In the genomic region with DNA sequence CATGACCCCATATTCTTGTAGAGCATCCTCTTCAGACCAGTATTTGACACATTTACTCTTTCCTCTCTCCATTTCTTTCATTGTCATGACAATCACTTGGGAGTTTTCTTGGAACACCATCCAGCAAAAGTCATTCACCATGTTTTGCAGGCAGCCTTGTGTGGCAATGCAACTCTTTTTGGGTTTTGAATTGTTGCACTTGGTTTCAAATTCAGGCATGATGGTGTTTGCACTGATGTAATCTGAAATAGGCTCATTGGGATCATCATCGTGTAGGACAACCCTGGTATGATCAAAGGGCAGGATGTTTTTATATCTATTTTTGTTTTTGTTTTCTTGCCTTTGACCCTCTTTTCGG, we compare ENCODE assay signal across 16 cellular contexts.
DNase-seq lines count a peak whose midpoint lies in the region; ATAC-seq, FAIRE-seq and TF ChIP-seq lines count a peak whose summit lies in the region.
"Had no signal": no experiment of that assay in that cellular context is flagged by ENCODE, and none has a peak within 500 bp of the region (broad histone marks: within the 10 kb centered on the region; RNA-seq: fewer than 3 reads in every experiment).

No MANE protein-coding gene starts in this region.

- FAIRE-seq in RCC 7860 (lab: Jason Lieb, UNC): no peak
- FAIRE-seq: G401.6 had no signal

- H4K20me1 ChIP-seq in neural progenitor cell (ENCODE audit: low read depth): no peaks in the 10 kb centered on the region

- no peaks in the 10 kb centered on the region for H3K27me3 ChIP-seq in CD8-positive, alpha-beta T cell (ENCODE audit: insufficient read depth, low read length)
- no peaks in the 10 kb centered on the region for H3K27me3 ChIP-seq in neural progenitor cell
- H3K27me3 ChIP-seq: cardiac muscle cell had no signal

- H3K27ac ChIP-seq in CD8-positive, alpha-beta T cell (ENCODE audit: low read depth, low read length): no peak overlapping the region
- no peak overlapping the region for H3K27ac ChIP-seq in neural progenitor cell
- H3K27ac ChIP-seq: 22Rv1, cardiac muscle cell, VCaP had no signal

- no peaks in the 10 kb centered on the region for H3K79me2 ChIP-seq in neural progenitor cell (ENCODE audit: low read depth)

- no peak overlapping the region for H3K4me3 ChIP-seq in CD8-positive, alpha-beta T cell (ENCODE audit: low read depth, low read length)
- no peak overlapping the region for H3K4me3 ChIP-seq in neural progenitor cell
- H3K4me3 ChIP-seq: cardiac muscle cell, GM23338, skin epidermis had no signal

- no peak overlapping the region for H3K4me2 ChIP-seq in neural progenitor cell
- H3K4me2 ChIP-seq: GM23338 had no signal

- POLR2A ChIA-PET in CD8-positive, alpha-beta T cell (lab: Charles Lee): interaction anchor here (1.1 kb wide), 2 partner anchors 162 to 233 kb away, joined by 3 to 7 read pairs; a partner anchor contains a TSS

- no peak for ATAC-seq in CD8-positive, alpha-beta T cell
- ATAC-seq in T-helper 17 cell (no peak), memory B cell (ENCODE audit: low read depth) (no peak), left ventricle myocardium superior (no peak)

- no peak for TF ChIP-seq CTCF in CD8-positive, alpha-beta T cell (IDR thresholded peaks at IDR 0.05)
- no peak for TF ChIP-seq CTCF in neural progenitor cell (IDR thresholded peaks at IDR 0.05)

- no peaks in the 10 kb centered on the region for H3K27me3 Mint-ChIP-seq in T-helper 1 cell treated with Interleukin-12 subunit alpha and Interleukin-12 subunit beta and Interleukin-4 antibody, amounts not matched to agents 30 μg/mL and 1 μg/mL, for 36 hours (ENCODE audit: low read depth)
- no peaks in the 10 kb centered on the region for H3K27me3 Mint-ChIP-seq in CD8-positive, alpha-beta T cell (ENCODE audit: low read depth)
- H3K27me3 Mint-ChIP-seq in T-helper 17 cell (peaks cover 7% of the 10 kb centered on the region), memory B cell (peaks cover 9% of the 10 kb centered on the region), neural progenitor cell (ENCODE audit: insufficient read depth, low read depth) (peaks cover 3% of the 10 kb centered on the region)

- peaks cover 59% of the 10 kb centered on the region for H3K4me1 Mint-ChIP-seq in T-helper 1 cell treated with Interleukin-12 subunit alpha and Interleukin-12 subunit beta and Interleukin-4 antibody, amounts not matched to agents 30 μg/mL and 1 μg/mL, for 36 hours (ENCODE audit: low read depth)
- peaks cover 51% of the 10 kb centered on the region for H3K4me1 Mint-ChIP-seq in CD8-positive, alpha-beta T cell (ENCODE audit: low read depth)
- H3K4me1 Mint-ChIP-seq in T-helper 17 cell (peaks cover 43% of the 10 kb centered on the region), memory B cell (peaks cover 13% of the 10 kb centered on the region), neural progenitor cell (peaks cover 7% of the 10 kb centered on the region)

- H3K27ac Mint-ChIP-seq in T-helper 1 cell treated with Interleukin-12 subunit alpha and Interleukin-12 subunit beta and Interleukin-4 antibody, amounts not matched to agents 30 μg/mL and 1 μg/mL, for 36 hours: peak overlapping the region; percentile 98
- peak overlapping the region; percentile 19 for H3K27ac Mint-ChIP-seq in CD8-positive, alpha-beta T cell
- peak overlapping the region; percentile 92 for H3K27ac Mint-ChIP-seq in T-helper 17 cell
- peak overlapping the region; percentile 3 for H3K27ac Mint-ChIP-seq in memory B cell
- no peak overlapping the region for H3K27ac Mint-ChIP-seq in neural progenitor cell
- H3K27ac Mint-ChIP-seq: B cell, GM23338, type B pancreatic cell had no signal

- H3K4me3 Mint-ChIP-seq in T-helper 1 cell treated with Interleukin-12 subunit alpha and Interleukin-12 subunit beta and Interleukin-4 antibody, amounts not matched to agents 30 μg/mL and 1 μg/mL, for 36 hours: peak overlapping the region; percentile 2
- H3K4me3 Mint-ChIP-seq in CD8-positive, alpha-beta T cell: no peak overlapping the region
- peak overlapping the region; percentile 55 for H3K4me3 Mint-ChIP-seq in T-helper 17 cell
- no peak overlapping the region for H3K4me3 Mint-ChIP-seq in memory B cell
- no peak overlapping the region for H3K4me3 Mint-ChIP-seq in neural progenitor cell
- H3K4me3 Mint-ChIP-seq: B cell, GM23338, type B pancreatic cell had no signal

- no peaks in the 10 kb centered on the region for H3K36me3 ChIP-seq in CD8-positive, alpha-beta T cell (ENCODE audit: insufficient read depth, low read length)
- no peaks in the 10 kb centered on the region for H3K36me3 ChIP-seq in neural progenitor cell
- H3K36me3 ChIP-seq: cardiac muscle cell had no signal

- CTCF ChIA-PET in CD8-positive, alpha-beta T cell (lab: Charles Lee): interaction anchor here (1.0 to 3.9 kb wide), 13 partner anchors 78 to 300 kb away, joined by 3 to 30 read pairs (median 5); a partner anchor contains a TSS

- H2AFZ ChIP-seq in neural progenitor cell (replicated peaks): no peak overlapping the region
- H2AFZ ChIP-seq: GM23338 had no signal

- intact Hi-C loops in CD8-positive, alpha-beta T cell (cut with DNase I, micrococcal nuclease): loop anchor here in 1 of 2 experiments (5.0 to 10.0 kb wide), 2 partner anchors 221 to 699 kb away; a partner anchor contains a TSS
- intact Hi-C loops in left ventricle myocardium superior (cut with micrococcal nuclease): loop anchor here (5.0 kb wide), 1 partner anchor 236 kb away; no protein-coding TSS in a partner anchor

- H3F3A ChIP-seq in neural progenitor cell (ENCODE audit: low read depth): no peaks in the 10 kb centered on the region

- H3K36me3 Mint-ChIP-seq in T-helper 1 cell treated with Interleukin-12 subunit alpha and Interleukin-12 subunit beta and Interleukin-4 antibody, amounts not matched to agents 30 μg/mL and 1 μg/mL, for 36 hours (ENCODE audit: low read depth): peaks cover 9% of the 10 kb centered on the region
- peaks cover 3% of the 10 kb centered on the region for H3K36me3 Mint-ChIP-seq in CD8-positive, alpha-beta T cell
- H3K36me3 Mint-ChIP-seq in T-helper 17 cell (ENCODE audit: low read depth) (peaks cover 6% of the 10 kb centered on the region), memory B cell (no peaks in the 10 kb centered on the region), neural progenitor cell (no peaks in the 10 kb centered on the region)
- H3K36me3 Mint-ChIP-seq: type B pancreatic cell had no signal

- H3K9me3 Mint-ChIP-seq in T-helper 1 cell treated with Interleukin-12 subunit alpha and Interleukin-12 subunit beta and Interleukin-4 antibody, amounts not matched to agents 30 μg/mL and 1 μg/mL, for 36 hours: peaks cover 4% of the 10 kb centered on the region
- peaks cover 4% of the 10 kb centered on the region for H3K9me3 Mint-ChIP-seq in CD8-positive, alpha-beta T cell
- H3K9me3 Mint-ChIP-seq in memory B cell (no peaks in the 10 kb centered on the region), neural progenitor cell (no peaks in the 10 kb centered on the region)
- H3K9me3 Mint-ChIP-seq: GM23338, type B pancreatic cell had no signal

- H3K9me3 ChIP-seq in CD8-positive, alpha-beta T cell (ENCODE audit: low read length): no peaks in the 10 kb centered on the region
- H3K9me3 ChIP-seq in T-helper 17 cell (ENCODE audit: control insufficient read depth, low read length, poor library complexity, severe bottlenecking) (no peaks in the 10 kb centered on the region), neural progenitor cell (ENCODE audit: low read depth) (no peaks in the 10 kb centered on the region)

- H3K4me1 ChIP-seq in CD8-positive, alpha-beta T cell (ENCODE audit: insufficient read depth, low read length): peaks cover 37% of the 10 kb centered on the region
- no peaks in the 10 kb centered on the region for H3K4me1 ChIP-seq in neural progenitor cell

- DNase-seq in T-helper 1 cell (no peak), T-helper 17 cell (no peak), memory B cell (ENCODE audit: low spot score in 2 of 2) (no peak), left ventricle myocardium superior (no peak), neural progenitor cell (ENCODE audit: low spot score) (no peak), RCC 7860 (ENCODE audit: low spot score) (no peak)
- DNase-seq in CD8-positive, alpha-beta T cell: no peak

- H3K9ac ChIP-seq in neural progenitor cell: no peak overlapping the region

Comparison
In these comparisons a context has a peak if more than half of its experiments do, and no peak if none do; other contexts are left out.
1. H3K4me3 Mint-ChIP-seq: peak in T-helper 1 cell treated with Interleukin-12 subunit alpha and Interleukin-12 subunit beta and Interleukin-4 antibody, amounts not matched to agents 30 μg/mL and 1 μg/mL, for 36 hours (single experiment) and T-helper 17 cell (single experiment); none in CD8-positive, alpha-beta T cell (single experiment), memory B cell (single experiment) and neural progenitor cell (single experiment).